Comparison of ENCODE assay signal across 17 cellular contexts in genomic region chr20:51373713-51374481, GRCh38.
A peak's percentile ranks its signal among the peaks of the same experiment; 100 is the strongest.
DNase-seq lines count a peak whose midpoint lies in the region; TF ChIP-seq lines count a peak whose summit lies in the region.
"Had no signal": no experiment of that assay in that cellular context is flagged by ENCODE, and none has a peak within 500 bp of the region (broad histone marks: within the 10 kb centered on the region; RNA-seq: fewer than 3 reads in every experiment).

No MANE protein-coding gene starts in this region.

- H3K4me2 ChIP-seq in hepatocyte, result peak overlapping the region; percentile 2
- H3K4me2 ChIP-seq: neural progenitor cell had no signal

- DNase-seq in NCI-H82 (lab: John Stamatoyannopoulos, UW), result peak; percentile 32
- DNase-seq in NCI-H82 treated with DMSO at 0.1 percent for 48 hours (lab: John Stamatoyannopoulos, UW; ENCODE audit: unreplicated experiment), result no peak
- DNase-seq in choroid plexus epithelial cell (ENCODE audit: low read depth), result peak; percentile 66
- DNase-seq in hepatocyte (ENCODE audit: low spot score), result peak; percentile 74
- peak; percentile 76 for DNase-seq in spleen
- DNase-seq in LoVo (ENCODE audit: low spot score), result no peak
- DNase-seq in DMS53 treated with DMSO at 0.1 percent for 48 hours (lab: John Stamatoyannopoulos, UW; ENCODE audit: unreplicated experiment), result no peak
- no peak for DNase-seq in KG1 (lab: John Stamatoyannopoulos, UW)
- DNase-seq: activated CD4-positive, CD25-positive, alpha-beta regulatory T cell treated with anti-CD3 and anti-CD28 coated beads, Interleukin-2, amount 50 U/mL, for 72 hours; amniotic stem cell; CD8-positive, alpha-beta memory T cell; effector memory CD8-positive, alpha-beta T cell; H7; MM.1S had no signal

- H3K36me3 ChIP-seq in hepatocyte (replicated peaks; ENCODE audit: insufficient read depth, low read depth) (no peaks in the 10 kb centered on the region), spleen (no peaks in the 10 kb centered on the region)
- H3K36me3 ChIP-seq: neural progenitor cell, thoracic aorta had no signal

- no peak for TF ChIP-seq POLR2A in spleen (IDR thresholded peaks at IDR 0.05)

- H3K9me2 ChIP-seq in hepatocyte (replicated peaks; ENCODE audit: insufficient read depth), result no peaks in the 10 kb centered on the region

- no peak for TF ChIP-seq CTCF in choroid plexus epithelial cell (conservative IDR thresholded peaks at IDR 0.05; ENCODE audit: low read depth, low read length)
- TF ChIP-seq CTCF in hepatocyte (IDR thresholded peaks at IDR 0.05; ENCODE audit: poor library complexity), result no peak
- TF ChIP-seq CTCF in spleen (IDR thresholded peaks at IDR 0.05 in 8 of 11, conservative IDR thresholded peaks at IDR 0.05 in 3 of 11), result no peak

- H3K27me3 ChIP-seq in hepatocyte (no peaks in the 10 kb centered on the region), spleen (replicated peaks in 1 of 7) (no peaks in the 10 kb centered on the region)
- H3K27me3 ChIP-seq: neural progenitor cell had no signal

- no peaks in the 10 kb centered on the region for H4K20me1 ChIP-seq in hepatocyte (ENCODE audit: insufficient read depth, poor library complexity, severe bottlenecking)

- 35% methylated on average over 12 of the region's 12 CpGs for WGBS in hepatocyte (ENCODE audit: low lambda C conversion rate, missing lambda C conversion rate)
- 57 to 76% (median 62%) methylated on average over 10 to 12 of the region's 12 CpGs for WGBS in spleen, 5 donors

- H3K9me3 ChIP-seq in hepatocyte (ENCODE audit: low read depth) (no peaks in the 10 kb centered on the region), spleen (no peaks in the 10 kb centered on the region)
- H3K9me3 ChIP-seq: thoracic aorta had no signal

- intact Hi-C loops in spleen (cut with DNase I; ENCODE audit: low total_unique reads), result loop anchor here (2.0 to 10.0 kb wide), 2 partner anchors 221 to 251 kb away; no protein-coding TSS in a partner anchor

- H3K4me1 ChIP-seq in hepatocyte (ENCODE audit: insufficient read depth), result peaks cover 4% of the 10 kb centered on the region
- H3K4me1 ChIP-seq in spleen, result peaks cover 0 to 27% (median 10%) of the 10 kb centered on the region in 6 donors
- H3K4me1 ChIP-seq: neural progenitor cell had no signal

- H3K79me2 ChIP-seq in hepatocyte, result no peaks in the 10 kb centered on the region

- H3K4me3 ChIP-seq in choroid plexus epithelial cell (ENCODE audit: low read depth, low read length) (no peak overlapping the region), hepatocyte (no peak overlapping the region), spleen (no peak overlapping the region)
- H3K4me3 ChIP-seq: neural progenitor cell, skin epidermis, thoracic aorta had no signal

- no peak overlapping the region for H2AFZ ChIP-seq in hepatocyte
- H2AFZ ChIP-seq: neural progenitor cell had no signal

- H3K27ac ChIP-seq in hepatocyte (peak overlapping the region; percentile 64), spleen (peak overlapping the region in 4 of 8 donors; percentile 11 to 63 (median 43))
- H3K27ac ChIP-seq: neural progenitor cell, thoracic aorta had no signal

Comparison
In these comparisons a context has a peak if more than half of its experiments do, and no peak if none do; other contexts are left out.
1. DNase-seq: peak in NCI-H82 (single experiment), choroid plexus epithelial cell (single experiment), hepatocyte (single experiment) and spleen (single experiment); none in NCI-H82 treated with DMSO at 0.1 percent for 48 hours (single experiment), LoVo (single experiment), DMS53 treated with DMSO at 0.1 percent for 48 hours (single experiment) and KG1 (single experiment).